17 cellular contexts compared by ENCODE assay signal in genomic region chr11:96960926-96961325, GRCh38.
DNase-seq lines count a peak whose midpoint lies in the region.
"Had no signal": no experiment of that assay in that cellular context is flagged by ENCODE, and none has a peak within 500 bp of the region (broad histone marks: within the 10 kb centered on the region; RNA-seq: fewer than 3 reads in every experiment).

No MANE protein-coding gene starts in this region.

- DNase-seq in Ammon's horn (ENCODE audit: low spot score) (peak; percentile 11), ELR (ENCODE audit: low read depth) (peak; percentile 12), myocyte (ENCODE audit: low read depth) (peak; percentile 51), NCI-H1105 (lab: John Stamatoyannopoulos, UW) (no peak), DMS153 treated with DMSO at 0.1 percent for 48 hours (lab: John Stamatoyannopoulos, UW; ENCODE audit: unreplicated experiment) (no peak)
- no peak for DNase-seq in central memory CD4-positive, alpha-beta T cell
- DNase-seq: 8988T; ACHN; Caco-2; Calu3; CD4-positive, alpha-beta T cell; CD8-positive, alpha-beta T cell; DMS53; DMS79; DND-41; EL; GF-D8 had no signal

Comparison
In these comparisons a context has a peak if more than half of its experiments do, and no peak if none do; other contexts are left out.
1. DNase-seq: peak in Ammon's horn (single experiment), ELR (single experiment) and myocyte (single experiment); none in central memory CD4-positive, alpha-beta T cell (single experiment), NCI-H1105 (single experiment) and DMS153 treated with DMSO at 0.1 percent for 48 hours (single experiment).